ENCODE assay signal across 28 cellular contexts in the genomic region with DNA sequence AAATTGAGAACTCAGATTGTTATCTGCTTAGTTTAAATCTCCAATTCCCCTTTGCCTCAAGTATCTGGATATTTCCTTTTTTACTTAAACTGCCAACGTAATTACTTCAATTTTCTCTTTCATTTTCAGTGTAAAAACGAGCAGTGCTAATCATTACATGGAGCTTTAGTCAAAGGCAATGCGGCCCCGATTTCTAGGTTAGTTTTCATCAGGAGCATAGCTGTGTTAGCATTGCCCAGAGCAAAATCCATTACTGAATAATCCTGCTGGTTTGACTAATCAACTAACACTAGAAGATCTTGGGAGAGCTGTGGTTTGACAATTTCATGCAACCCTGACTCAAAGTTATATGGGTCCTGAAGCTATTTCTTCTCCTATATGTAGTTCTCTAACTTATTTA. TPM values are rescaled to one million over a fixed set of nuclear protein-coding genes. Genes with fewer than 3 reads are reported as not detected.
DNase-seq lines count a peak whose midpoint lies in the region; ATAC-seq and TF ChIP-seq lines count a peak whose summit lies in the region.
"Had no signal": no experiment of that assay in that cellular context is flagged by ENCODE, and none has a peak within 500 bp of the region (broad histone marks: within the 10 kb centered on the region; RNA-seq: fewer than 3 reads in every experiment).

No MANE protein-coding gene starts in this region.

- ATAC-seq in HG03135 (IDR thresholded peaks at IDR 0.05; ENCODE audit: unreplicated experiment), result no peak
- ATAC-seq: activated T-helper 17 cell treated with anti-CD3 and anti-CD28 coated beads, Interleukin-2, amount 50 U/mL, for 72 hours; heart left ventricle; Panc1 had no signal

- H3K27ac ChIP-seq in Karpas-422 (ENCODE audit: low read length) (no peak overlapping the region), OCI-LY3 (ENCODE audit: low read length) (no peak overlapping the region), trophoblast cell (ENCODE audit: low read depth, low read length) (no peak overlapping the region)
- H3K27ac ChIP-seq: dorsolateral prefrontal cortex, HL-60, SJSA1, stomach, transverse colon, VCaP had no signal

- TF ChIP-seq CTCF in OCI-LY3 (IDR thresholded peaks at IDR 0.05; ENCODE audit: low read depth, low read length), result no peak

- H3K4me2 ChIP-seq in Karpas-422 (ENCODE audit: low read depth, low read length, poor library complexity, severe bottlenecking) (no peak overlapping the region), OCI-LY3 (ENCODE audit: low read length) (peak overlapping the region; percentile 82), trophoblast cell (ENCODE audit: low read length) (no peak overlapping the region)

- no peak overlapping the region for H2BK5ac ChIP-seq in trophoblast cell (ENCODE audit: low read depth, low read length, poor library complexity)

- H2BK120ac ChIP-seq in trophoblast cell (ENCODE audit: insufficient read depth, low read length, poor library complexity), result no peak overlapping the region

- H3K79me2 ChIP-seq in Karpas-422 (ENCODE audit: low read length), result no peaks in the 10 kb centered on the region
- no peaks in the 10 kb centered on the region for H3K79me2 ChIP-seq in OCI-LY3 (ENCODE audit: low read length)
- H3K79me2 ChIP-seq in trophoblast cell (ENCODE audit: control insufficient read depth, insufficient read depth, low read length, poor library complexity), result no peaks in the 10 kb centered on the region

- no peaks in the 10 kb centered on the region for H3K9me2 ChIP-seq in Karpas-422 (replicated peaks; ENCODE audit: insufficient read depth, low read length)

- H3K9me3 ChIP-seq in Karpas-422 (ENCODE audit: low read length) (no peaks in the 10 kb centered on the region), OCI-LY3 (ENCODE audit: insufficient read depth, low read length) (no peaks in the 10 kb centered on the region), trophoblast cell (ENCODE audit: insufficient read depth, low read depth, low read length) (no peaks in the 10 kb centered on the region)
- H3K9me3 ChIP-seq: heart left ventricle, SJSA1, stomach, transverse colon had no signal

- H4K20me1 ChIP-seq in Karpas-422 (ENCODE audit: insufficient read depth, low read depth, low read length) (no peaks in the 10 kb centered on the region), OCI-LY3 (ENCODE audit: insufficient read depth, low read length) (no peaks in the 10 kb centered on the region)

- no CpG with 5 or more reads among the region's 4 CpGs for WGBS in trophoblast cell (ENCODE audit: extremely low coverage, insufficient coverage, insufficient read length)

- no peak overlapping the region for H3K18ac ChIP-seq in trophoblast cell (ENCODE audit: low read length)

- H4K8ac ChIP-seq in trophoblast cell (ENCODE audit: low read depth, low read length), result no peak overlapping the region

- H3K36me3 ChIP-seq in Karpas-422 (ENCODE audit: insufficient read depth, low read length) (no peaks in the 10 kb centered on the region), OCI-LY3 (replicated peaks; ENCODE audit: low read depth, low read length) (no peaks in the 10 kb centered on the region), trophoblast cell (ENCODE audit: control insufficient read depth in 1 of 2, insufficient read depth in 2 of 2, low read length in 2 of 2) (no peaks in the 10 kb centered on the region)
- H3K36me3 ChIP-seq: heart left ventricle, SJSA1, stomach, transverse colon had no signal

- no peak overlapping the region for H4K12ac ChIP-seq in trophoblast cell (ENCODE audit: low read depth, low read length)

- H2BK12ac ChIP-seq in trophoblast cell (ENCODE audit: low read length), result no peak overlapping the region

- intact Hi-C loops in posterior vena cava (cut with DNase I), result no loop called here

- no peak overlapping the region for H3K4ac ChIP-seq in trophoblast cell (ENCODE audit: low read depth, low read length)

- H4K91ac ChIP-seq in trophoblast cell (ENCODE audit: low read depth, low read length), result no peak overlapping the region

- no peak overlapping the region for H3K14ac ChIP-seq in trophoblast cell (ENCODE audit: low read length)

- no peaks in the 10 kb centered on the region for H3K4me1 ChIP-seq in Karpas-422 (ENCODE audit: low read length)
- no peaks in the 10 kb centered on the region for H3K4me1 ChIP-seq in OCI-LY3 (ENCODE audit: low read length)
- peaks cover 0 to 2% of the 10 kb centered on the region in 2 experiments for H3K4me1 ChIP-seq in trophoblast cell (ENCODE audit: control insufficient read depth in 1 of 2, insufficient read depth in 2 of 2, low read length in 2 of 2)
- H3K4me1 ChIP-seq: heart left ventricle, SJSA1, stomach, transverse colon had no signal

- no peaks in the 10 kb centered on the region for H3K79me1 ChIP-seq in trophoblast cell (ENCODE audit: low read length)

- H3K27me3 ChIP-seq in Karpas-422 (ENCODE audit: low read length) (0 out of 2 replicates have a peak, but pooled peaks cover 2% of the 10 kb centered on the region), OCI-LY3 (ENCODE audit: low read depth, low read length) (no peaks in the 10 kb centered on the region), trophoblast cell (ENCODE audit: insufficient read depth, low read length) (no peaks in the 10 kb centered on the region)
- H3K27me3 ChIP-seq: dorsolateral prefrontal cortex, heart left ventricle, SJSA1, stomach, transverse colon had no signal

- no peak overlapping the region for H3K9ac ChIP-seq in Karpas-422 (ENCODE audit: low read length)
- peak overlapping the region; percentile 48 for H3K9ac ChIP-seq in OCI-LY3 (ENCODE audit: low read length)
- no peak overlapping the region for H3K9ac ChIP-seq in trophoblast cell (ENCODE audit: low read length)

- H3K23ac ChIP-seq in trophoblast cell (ENCODE audit: low read length), result no peak overlapping the region

- no peak overlapping the region for H2AFZ ChIP-seq in Karpas-422 (ENCODE audit: low read length)
- peak overlapping the region; percentile 96 for H2AFZ ChIP-seq in OCI-LY3 (ENCODE audit: low read depth, low read length)
- H2AFZ ChIP-seq in trophoblast cell (ENCODE audit: insufficient read depth, low read length, poor library complexity), result no peak overlapping the region

- peak; percentile 35 for DNase-seq in Karpas-422
- DNase-seq in glomerular visceral epithelial cell (ENCODE audit: extremely low spot score), result peak; percentile 3
- peak; percentile 31 to 43 for DNase-seq in trophoblast cell
- no peak for DNase-seq in SKM-1 (lab: John Stamatoyannopoulos, UW; ENCODE audit: unreplicated experiment)
- DNase-seq in posterior vena cava (ENCODE audit: low spot score), result no peak
- DNase-seq: activated CD4-positive, alpha-beta T cell treated with anti-CD3 and anti-CD28 coated beads, Interleukin-2, amount 10 ng/mL, durations not matched to agents 7 days and 5 days; activated CD8-positive, alpha-beta memory T cell treated with anti-CD3 and anti-CD28 coated beads, Interleukin-2, amount 50 U/mL, for 4 hours; CD4-positive, alpha-beta T cell; central memory CD4-positive, alpha-beta T cell; dorsolateral prefrontal cortex; HCEC 1CT; heart left ventricle; NCI-H1105 treated with DMSO at 0.1 percent for 48 hours; NCI-H2029 treated with DMSO at 0.1 percent for 48 hours; NCI-H226; posterior cingulate gyrus; stimulated activated CD8-positive, alpha-beta memory T cell treated with anti-CD3 and anti-CD28 coated beads, Interleukin-4, amount 100 ng/mL, for 48 hours; stomach; T-helper 2 cell; transverse colon had no signal

- H3K4me3 ChIP-seq in Karpas-422 (ENCODE audit: low read length) (no peak overlapping the region), OCI-LY3 (ENCODE audit: low read length) (peak overlapping the region; percentile 69), trophoblast cell (ENCODE audit: low read depth, low read length) (no peak overlapping the region)
- H3K4me3 ChIP-seq: dorsolateral prefrontal cortex, SJSA1, stomach, transverse colon had no signal

- H2AK5ac ChIP-seq in trophoblast cell (ENCODE audit: low read length), result no peak overlapping the region

RNA-seq across cellular contexts. Expression of a gene that starts 46.2 kb away (rescaled TPM):
- not detected in 2 replicates for total RNA-seq in Karpas-422 (2014; rRNA removed; shearing (Covaris generic); ENCODE audit: low replicate concordance)
- 0.01 and 0.03 TPM in 2 replicates for polyA plus RNA-seq in trophoblast cell (2013)
- total RNA-seq in posterior vena cava, result 10 to 100 TPM in 1 of 2 donors, 1 to 10 TPM in 1; 1.5 to 12.3 TPM
- total RNA-seq: activated CD4-positive, alpha-beta T cell treated with anti-CD3 and anti-CD28 coated beads, Interleukin-2, amount 10 ng/mL, durations not matched to agents 7 days and 5 days; CD4-positive, alpha-beta T cell; SJSA1; transverse colon had no signal
- polyA plus RNA-seq: neural cell, stomach had no signal

Comparison
In these comparisons a context has a peak if more than half of its experiments do, and no peak if none do; other contexts are left out.
1. DNase-seq: peak in Karpas-422 (single experiment), glomerular visceral epithelial cell (single experiment) and trophoblast cell (2 of 2); none in SKM-1 (single experiment) and posterior vena cava (single experiment).